ENCODE assay signal across 18 cellular contexts in genomic region chr9:100170085-100170484, GRCh38.
DNase-seq lines count a peak whose midpoint lies in the region; ATAC-seq and TF ChIP-seq lines count a peak whose summit lies in the region.
"Had no signal": no experiment of that assay in that cellular context is flagged by ENCODE, and none has a peak within 500 bp of the region (broad histone marks: within the 10 kb centered on the region; RNA-seq: fewer than 3 reads in every experiment).

No MANE protein-coding gene starts in this region.

- H2AFZ ChIP-seq in PC-3 (ENCODE audit: low read length) (no peak overlapping the region), osteoblast (ENCODE audit: low read length) (no peak overlapping the region)
- H2AFZ ChIP-seq: GM23338 had no signal

- H3K36me3 ChIP-seq in PC-3 (ENCODE audit: low read depth, low read length) (no peaks in the 10 kb centered on the region), osteoblast (ENCODE audit: insufficient read depth, low read length) (no peaks in the 10 kb centered on the region)

- H3K9me2 ChIP-seq in PC-3 (replicated peaks; ENCODE audit: low read length), result no peaks in the 10 kb centered on the region

- no peaks in the 10 kb centered on the region for H4K20me1 ChIP-seq in PC-3 (ENCODE audit: low read length)
- peaks cover 7% of the 10 kb centered on the region for H4K20me1 ChIP-seq in osteoblast (ENCODE audit: insufficient read depth, low read length)

- H3K9ac ChIP-seq in PC-3 (ENCODE audit: low read length), result no peak overlapping the region

- intact Hi-C loops in PC-3 (cut with micrococcal nuclease), result loop anchor here (5.0 kb wide), 1 partner anchor 38 kb away; no protein-coding TSS in a partner anchor
- intact Hi-C loops in posterior vena cava (cut with DNase I), result no loop called here

- H3F3A ChIP-seq in PC-3 (ENCODE audit: low read length, unreplicated experiment), result no peaks in the 10 kb centered on the region

- H3K4me1 ChIP-seq in PC-3 (ENCODE audit: insufficient read depth, low read length), result peaks cover 15% of the 10 kb centered on the region
- H3K4me1 ChIP-seq in osteoblast (ENCODE audit: insufficient read depth, low read length), result no peaks in the 10 kb centered on the region

- CTCF ChIA-PET in PC-3 (lab: Charles Lee), result no interaction called here

- H3K79me2 ChIP-seq in PC-3 (ENCODE audit: low read length), result no peaks in the 10 kb centered on the region
- no peaks in the 10 kb centered on the region for H3K79me2 ChIP-seq in osteoblast (ENCODE audit: insufficient read depth, low read length)

- POLR2A ChIA-PET in PC-3 (lab: Charles Lee; ENCODE audit: unreplicated experiment), result no interaction called here

- H3K27ac ChIP-seq in PC-3 (ENCODE audit: low read length) (peak overlapping the region; percentile 37; the same call in 1 of the 2 replicates), osteoblast (ENCODE audit: low read depth, low read length) (no peak overlapping the region)
- H3K27ac ChIP-seq: HL-60 had no signal

- ATAC-seq in PC-3, result peak; percentile 88
- ATAC-seq: GM23338 had no signal

- H3K27me3 ChIP-seq in PC-3 (ENCODE audit: low read length) (no peaks in the 10 kb centered on the region), osteoblast (ENCODE audit: insufficient read depth, low read length) (no peaks in the 10 kb centered on the region)
- H3K27me3 ChIP-seq: SJSA1 had no signal

- H3K9me3 ChIP-seq in PC-3 (ENCODE audit: low read length) (no peaks in the 10 kb centered on the region), osteoblast (ENCODE audit: low read depth, low read length) (no peaks in the 10 kb centered on the region)
- H3K9me3 ChIP-seq: SJSA1 had no signal

- no peak overlapping the region for H3K4me2 ChIP-seq in PC-3 (ENCODE audit: low read length)
- no peak overlapping the region for H3K4me2 ChIP-seq in osteoblast (ENCODE audit: insufficient read depth, low read length)
- H3K4me2 ChIP-seq: GM23338 had no signal

- H3K4me3 ChIP-seq in PC-3 (ENCODE audit: low read length) (no peak overlapping the region), cardiac fibroblast (replicated peaks in 1 of 2; ENCODE audit: low read depth in 2 of 2, low read length in 2 of 2) (no peak overlapping the region), osteoblast (ENCODE audit: insufficient read depth, low read length) (no peak overlapping the region)
- H3K4me3 ChIP-seq: GM23338, SJSA1 had no signal

- DNase-seq in EL (peak; percentile 37), PC-3 (peak; percentile 32), cardiac fibroblast (ENCODE audit: low read depth in 2 of 2) (peak; percentile 12 to 61), iris pigment epithelial cell (ENCODE audit: low read depth) (peak; percentile 82), COLO668 (lab: John Stamatoyannopoulos, UW; ENCODE audit: unreplicated experiment) (no peak), DMS114 treated with DMSO at 0.1 percent for 48 hours (lab: John Stamatoyannopoulos, UW; ENCODE audit: unreplicated experiment) (no peak), osteoblast (ENCODE audit: insufficient read length, low spot score, missing footprints) (no peak), posterior vena cava (ENCODE audit: low spot score) (no peak)
- DNase-seq: Calu3, DMS79, KBM-7, NCI-H187 treated with DMSO at 0.1 percent for 48 hours, NCI-H2171, NCI-H446 treated with DMSO at 0.1 percent for 48 hours, NCI-H774 had no signal

- TF ChIP-seq CTCF in PC-3 (conservative IDR thresholded peaks at IDR 0.05; ENCODE audit: low read depth, low read length), result no peak
- no peak for TF ChIP-seq CTCF in cardiac fibroblast (IDR thresholded peaks at IDR 0.05; ENCODE audit: low read depth, low read length)
- TF ChIP-seq CTCF in osteoblast (IDR thresholded peaks at IDR 0.05; ENCODE audit: extremely low read depth, low read depth, low read length), result no peak

- BruUV-seq in PC-3 (replicated peaks; lab: Mats Ljungman, UMichigan), result no TSS peak

Comparison
In these comparisons a context has a peak if more than half of its experiments do, and no peak if none do; other contexts are left out.
1. DNase-seq: peak in EL (single experiment), PC-3 (single experiment), cardiac fibroblast (2 of 2) and iris pigment epithelial cell (single experiment); none in COLO668 (single experiment), DMS114 treated with DMSO at 0.1 percent for 48 hours (single experiment), osteoblast (single experiment) and posterior vena cava (single experiment).